8 cellular contexts compared by ENCODE assay signal in genomic region chr20:47786763-47787107, GRCh38. TPM values are rescaled to one million over a fixed set of nuclear protein-coding genes. Genes with fewer than 3 reads are reported as not detected.
DNase-seq lines count a peak whose midpoint lies in the region; ATAC-seq, FAIRE-seq and TF ChIP-seq lines count a peak whose summit lies in the region.

No MANE protein-coding gene starts in this region.

- ATAC-seq in naive thymus-derived CD8-positive, alpha-beta T cell = no peak

- H2BK5ac ChIP-seq in H1 (ENCODE audit: low read depth, low read length) = no peak overlapping the region

- H3K4me3 ChIP-seq in ACC112 (ENCODE audit: low read depth, low read length) (peak overlapping the region; percentile 70), HUES64 (ENCODE audit: low read length) (peak overlapping the region; percentile 78), H1 (ENCODE audit: extremely low read depth in 1 of 4, insufficient read depth in 2 of 4, low read depth in 3 of 4, low read length in 4 of 4) (peak overlapping the region in 3 of 4 experiments; percentile 64 to 74 (median 67); a peak in 4 of 8 replicates)

- H3K4me1 ChIP-seq in ACC112 (ENCODE audit: control insufficient read depth, insufficient read depth, low read length, unreplicated experiment) (peaks cover 9% of the 10 kb centered on the region), HUES64 (ENCODE audit: insufficient read depth, low read length) (peaks cover 30% of the 10 kb centered on the region), H1 (replicated peaks in 1 of 4; ENCODE audit: control insufficient read depth in 3 of 4, insufficient read depth in 4 of 4, low read length in 3 of 4) (peaks cover 0 to 8% (median 5%) of the 10 kb centered on the region in 4 experiments; a peak in 6 of 7 replicates)

- no peak overlapping the region for H4K5ac ChIP-seq in H1 (ENCODE audit: insufficient read length, low read depth, low read length)

- no peak for TF ChIP-seq RAD21 in H1 (IDR thresholded peaks at IDR 0.05 in 1 of 2, conservative IDR thresholded peaks at IDR 0.05 in 1 of 2; ENCODE audit: low read depth in 2 of 2, low read length in 2 of 2)

- H3K36me3 ChIP-seq in ACC112 (ENCODE audit: insufficient read depth, low read length) = no peaks in the 10 kb centered on the region
- no peaks in the 10 kb centered on the region; the same call in 1 of the 2 replicates for H3K36me3 ChIP-seq in HUES64 (ENCODE audit: insufficient read depth, low read length)
- H3K36me3 ChIP-seq in H1 (ENCODE audit: control insufficient read depth in 2 of 4, insufficient read depth in 4 of 4, low read length in 3 of 4) = no peaks in the 10 kb centered on the region

- H3K27me3 ChIP-seq in ACC112 (ENCODE audit: insufficient read depth, low read length) (peaks cover 69% of the 10 kb centered on the region), HUES64 (ENCODE audit: insufficient read depth, low read length) (peaks cover 40% of the 10 kb centered on the region), H1 (replicated peaks in 1 of 4; ENCODE audit: control insufficient read depth in 3 of 4, extremely low read depth in 1 of 4, insufficient read depth in 3 of 4, low read length in 3 of 4) (peaks cover 2 to 39% (median 28%) of the 10 kb centered on the region in 4 experiments)

- H3K79me1 ChIP-seq in H1 (ENCODE audit: low read depth, low read length) = no peaks in the 10 kb centered on the region

- CTCF ChIA-PET in H1 (lab: Charles Lee; ENCODE audit: partially characterized antibody) = interaction anchor here (0.6 to 2.1 kb wide), 40 partner anchors 10 to 834 kb away, joined by 3 to 13 read pairs (median 3); no protein-coding TSS in a partner anchor

- no peak overlapping the region for H2AK5ac ChIP-seq in H1 (ENCODE audit: low read depth, low read length)

- no peak for DNase-seq in H1 (ENCODE audit: low read depth in 1 of 2, low spot score in 2 of 2)
- DNase-seq in naive thymus-derived CD8-positive, alpha-beta T cell = no peak
- no peak for DNase-seq in SKM-1 (lab: John Stamatoyannopoulos, UW; ENCODE audit: unreplicated experiment)
- no peak for DNase-seq in OCI-M2 (lab: John Stamatoyannopoulos, UW; ENCODE audit: unreplicated experiment)
- no peak for DNase-seq in SIG-M5 treated with dmso at 0.1 percent for 504 hours (lab: John Stamatoyannopoulos, UW; ENCODE audit: unreplicated experiment)
- no peak for DNase-seq in GM19239 (ENCODE audit: insufficient read length, low spot score)

- FAIRE-seq in H1 (lab: Jason Lieb, UNC) (no peak), GM19239 (lab: Jason Lieb, UNC) (no peak)

- H2BK12ac ChIP-seq in H1 (ENCODE audit: low read depth, low read length) = no peak overlapping the region

- H3K79me2 ChIP-seq in ACC112 (ENCODE audit: control insufficient read depth, insufficient read depth, low read length, unreplicated experiment) (no peaks in the 10 kb centered on the region), H1 (ENCODE audit: control insufficient read depth in 1 of 2, insufficient read depth in 2 of 2, low read length in 2 of 2) (no peaks in the 10 kb centered on the region)

- H2BK120ac ChIP-seq in H1 (replicated peaks; ENCODE audit: low read depth, low read length) = no peak overlapping the region

- H2AFZ ChIP-seq in ACC112 (ENCODE audit: low read length, unreplicated experiment) = no peak overlapping the region
- no peak overlapping the region for H2AFZ ChIP-seq in H1 (ENCODE audit: low read length)

- H3K4me1 Mint-ChIP-seq in naive thymus-derived CD8-positive, alpha-beta T cell = peaks cover 2 to 24% (median 19%) of the 10 kb centered on the region in 4 donors

- TF ChIP-seq EP300 in H1 (IDR thresholded peaks at IDR 0.05; ENCODE audit: borderline replicate concordance in 1 of 2, low read depth in 2 of 2, low read length in 2 of 2) = no peak

- no peak for TF ChIP-seq CTCF in H1 (IDR thresholded peaks at IDR 0.05; ENCODE audit: control extremely low read depth in 1 of 3, insufficient read depth in 1 of 3, low read depth in 1 of 3, low read length in 3 of 3)

- no peak overlapping the region for H4K8ac ChIP-seq in H1 (ENCODE audit: extremely low read depth, insufficient read depth, low read length)

- no peaks in the 10 kb centered on the region for H3K9me3 ChIP-seq in HUES64 (ENCODE audit: insufficient read depth, low read depth, low read length)
- no peaks in the 10 kb centered on the region for H3K9me3 ChIP-seq in H1 (ENCODE audit: insufficient read depth in 2 of 2, low read depth in 1 of 2, low read length in 1 of 2)

- H3K27ac ChIP-seq in ACC112 (ENCODE audit: low read depth, low read length) = no peak overlapping the region
- H3K27ac ChIP-seq in HUES64 (ENCODE audit: low read depth, low read length) = no peak overlapping the region
- no peak overlapping the region for H3K27ac ChIP-seq in H1 (ENCODE audit: low read depth, low read length)

- no peak overlapping the region for H3K9ac ChIP-seq in HUES64 (ENCODE audit: low read depth, low read length)
- H3K9ac ChIP-seq in H1 (replicated peaks in 1 of 4; ENCODE audit: extremely low read depth in 1 of 4, low read depth in 3 of 4, low read length in 3 of 4) = no peak overlapping the region

- peaks cover 44 to 86% (median 66%) of the 10 kb centered on the region in 5 donors for H3K27me3 Mint-ChIP-seq in naive thymus-derived CD8-positive, alpha-beta T cell

- peak overlapping the region; percentile 64 to 87 (median 80) for H3K4me3 Mint-ChIP-seq in naive thymus-derived CD8-positive, alpha-beta T cell

- POLR2A ChIA-PET in H1 (lab: Charles Lee; ENCODE audit: partially characterized antibody) = interaction anchor here (1.0 to 2.0 kb wide), 3 partner anchors 9 to 62 kb away, joined by 3 to 10 read pairs (median 5); no protein-coding TSS in a partner anchor
- POLR2A ChIA-PET in naive thymus-derived CD8-positive, alpha-beta T cell (lab: Charles Lee) = no interaction called here

- H3K9me3 Mint-ChIP-seq in naive thymus-derived CD8-positive, alpha-beta T cell = no peaks in the 10 kb centered on the region

- H3K23me2 ChIP-seq in H1 (ENCODE audit: low read depth, low read length) = peaks cover 18% of the 10 kb centered on the region

- peak overlapping the region; percentile 88 to 100 for H3K4me2 ChIP-seq in H1 (ENCODE audit: insufficient read depth in 1 of 2, low read depth in 2 of 2, low read length in 2 of 2)

- no peak overlapping the region for H2BK15ac ChIP-seq in H1 (ENCODE audit: low read length)

- TF ChIP-seq POLR2A in H1 (IDR thresholded peaks at IDR 0.05; ENCODE audit: control extremely low read depth in 1 of 2, low read depth in 2 of 2, low read length in 2 of 2) = no peak

- H3K14ac ChIP-seq in H1 (ENCODE audit: insufficient read length) = no peak overlapping the region

- no peak overlapping the region for H2BK20ac ChIP-seq in H1 (ENCODE audit: low read length)

- H3K23ac ChIP-seq in H1 (ENCODE audit: insufficient read length) = no peak overlapping the region

- H4K91ac ChIP-seq in H1 (replicated peaks; ENCODE audit: insufficient read length, low read length) = no peak overlapping the region

- H3K36me3 Mint-ChIP-seq in naive thymus-derived CD8-positive, alpha-beta T cell = peaks cover 0 to 4% (median 0%) of the 10 kb centered on the region in 3 donors

- 29% methylated on average over 6 of the region's 6 CpGs for WGBS in HUES64
- WGBS in H1 (ENCODE audit: extremely low coverage in 1 of 2, insufficient coverage in 1 of 2, insufficient read length in 1 of 2, insufficient replicate concordance in 2 of 2, low coverage in 1 of 2, low lambda C conversion rate in 2 of 2, missing lambda C conversion rate in 1 of 2), 2 experiments = 47% methylated on average over 6 of the region's 6 CpGs; no CpG with 5 or more reads in 1 of the 2 experiments

- no peak overlapping the region for H3K18ac ChIP-seq in H1 (ENCODE audit: extremely low read depth, low read length)

- no peaks in the 10 kb centered on the region for H4K20me1 ChIP-seq in H1 (replicated peaks in 1 of 2; ENCODE audit: control insufficient read depth in 1 of 2, insufficient read depth in 2 of 2, low read length in 2 of 2)

- no peak overlapping the region for H3K4ac ChIP-seq in H1 (replicated peaks; ENCODE audit: insufficient read length, low read depth, low read length)

- no peak overlapping the region for H3K27ac Mint-ChIP-seq in naive thymus-derived CD8-positive, alpha-beta T cell

- H3K56ac ChIP-seq in H1 (replicated peaks; ENCODE audit: insufficient read length, low read depth, low read length) = no peak overlapping the region

TF ChIP-seq in H1, 55 proteins besides CTCF, POLR2A, EP300 and RAD21:
- no peak for TF ChIP-seq RFX5 (IDR thresholded peaks at IDR 0.05; ENCODE audit: borderline replicate concordance, low read depth, low read length)
- no peak for TF ChIP-seq EZH2 (IDR thresholded peaks at IDR 0.05; ENCODE audit: low read depth, low read length, severe bottlenecking)
- no peak for TF ChIP-seq ASH2L (IDR thresholded peaks at IDR 0.05; ENCODE audit: low read length)

RNA-seq across cellular contexts. Expression of gene SULF2, which starts 1.5 kb away (rescaled TPM):
- polyA plus RNA-seq in HUES64 (2013, experiment 1 of 2) = 26.9 TPM
- 35.7 TPM for polyA plus RNA-seq in HUES64 (2013, experiment 2 of 2)
- 27.1 and 28.2 TPM in 2 replicates for total RNA-seq in H1 (2021; fragmentation: NEBNext Ultra II Directional; extraction: Animal tissue kit (Norgen Biotek cat#: 25700))
- polyA plus RNA-seq in H1 (2011; rRNA removed) = 15.7 and 29.0 TPM in 2 replicates
- 11.1 TPM for polyA plus RNA-seq in H1 (2011; cell fraction: cytosol; rRNA removed)
- polyA plus RNA-seq in H1 (2011; cell fraction: nucleus; rRNA removed) = 33.9 TPM
- 23.8 to 30.2 TPM (median 28.1 TPM) in 4 replicates for polyA plus RNA-seq in H1 (2012, experiment 1 of 2)
- 12.7 TPM for polyA plus RNA-seq in H1 (2012, experiment 2 of 2)
- 37.3 TPM for polyA plus RNA-seq in H1 (2013, experiment 1 of 2)
- polyA plus RNA-seq in H1 (2013, experiment 2 of 2) = 40.1 TPM
- 14.7 and 19.0 TPM in 2 replicates for polyA minus RNA-seq in H1 (2011; rRNA and poly(A)+ RNA removed)
- 18.0 TPM for polyA minus RNA-seq in H1 (2011; cell fraction: cytosol; rRNA and poly(A)+ RNA removed)
- 26.7 TPM for polyA minus RNA-seq in H1 (2011; cell fraction: nucleus; rRNA and poly(A)+ RNA removed)
- total RNA-seq in naive thymus-derived CD8-positive, alpha-beta T cell = under 1 TPM in 1 of 2 experiments, not detected in 1; 0.65 TPM
- 1 to 10 TPM in 1 of 3 donors, not detected in 2; 1.4 TPM for polyA plus RNA-seq in naive thymus-derived CD8-positive, alpha-beta T cell

Comparison
In these comparisons a context has a peak if more than half of its experiments do, and no peak if none do; other contexts are left out.
1. RNA of gene SULF2, which starts 1.5 kb away (total RNA-seq): 27.1 to 28.2 TPM in H1; 0.65 TPM in naive thymus-derived CD8-positive, alpha-beta T cell; every median in the first group is over 10 times any median in the second.
2. Peak in every context shown above with its lines, with median percentiles within 50 percentile points of each other: H3K4me3 ChIP-seq.